Comparison of ENCODE assay signal across 19 cellular contexts in the genomic region with DNA sequence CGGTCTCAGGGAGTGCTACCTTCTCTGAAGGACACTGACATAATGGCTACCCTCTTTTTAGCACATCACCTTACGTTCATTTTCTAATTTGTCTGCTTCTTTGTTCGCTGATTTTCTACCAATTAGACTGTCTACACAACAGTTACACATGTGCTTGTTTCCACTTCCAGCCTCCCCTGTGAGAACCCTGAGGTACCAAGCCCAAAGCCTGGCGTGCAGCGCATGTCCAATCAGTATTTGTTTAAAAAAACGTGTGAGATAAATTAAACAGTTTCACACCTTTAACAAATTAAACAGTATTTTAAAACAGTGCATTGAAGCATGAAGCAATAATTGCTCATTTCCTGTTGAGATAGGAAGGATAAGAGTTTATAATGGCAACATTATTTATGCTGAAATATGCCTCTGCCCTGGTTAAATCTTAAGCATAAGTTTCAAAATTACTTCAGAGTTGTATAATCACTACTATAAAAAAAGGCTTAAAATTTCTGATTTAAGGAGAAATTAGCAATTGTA.
"Had no signal": no experiment of that assay in that cellular context is flagged by ENCODE, and none has a peak within 500 bp of the region (broad histone marks: within the 10 kb centered on the region; RNA-seq: fewer than 3 reads in every experiment).

No MANE protein-coding gene starts in this region.

- H3K9me3 ChIP-seq: left lung, sigmoid colon, suprapubic skin, upper lobe of left lung had no signal

- H3K27me3 ChIP-seq: dorsolateral prefrontal cortex, foreskin keratinocyte, left lung, sigmoid colon, suprapubic skin, upper lobe of left lung had no signal

- H3K4me1 ChIP-seq: sigmoid colon had no signal

- DNase-seq: activated B cell treated with CpG ODN at 0.5 μM for 24 hours; activated CD4-positive, alpha-beta T cell treated with anti-CD3 and anti-CD28 coated beads, Interleukin-2, amount 10 ng/mL, durations not matched to agents 7 days and 5 days; activated T-cell treated with anti-CD3 and anti-CD28 coated beads for 4 hours; amniotic stem cell; dorsolateral prefrontal cortex; foreskin keratinocyte; head of caudate nucleus; left lung; mesenchymal stem cell; sigmoid colon; stimulated activated CD4-positive, alpha-beta T cell treated with anti-CD3 and anti-CD28 coated beads, Interleukin-2, amount 100 ng/mL, for 24 hours; stimulated activated naive CD4-positive, alpha-beta T cell treated with Interleukin-2 at 50 U/mL for 16 hours; upper lobe of left lung had no signal

- H3K36me3 ChIP-seq: left lung, sigmoid colon, suprapubic skin, upper lobe of left lung had no signal

- H3K4me3 Mint-ChIP-seq: activated B cell treated with CpG ODN at 0.5 μM for 24 hours; activated CD4-positive, alpha-beta T cell treated with anti-CD3 and anti-CD28 coated beads, Interleukin-2, amount 10 ng/mL, durations not matched to agents 7 days and 5 days; activated naive CD4-positive, alpha-beta T cell treated with anti-CD3 and anti-CD28 coated beads, Interleukin-2, amount 50 U/mL, for 24 hours; activated T-helper 17 cell treated with anti-CD3 and anti-CD28 coated beads, Interleukin-2, amount 50 U/mL, for 72 hours; T-helper 1 cell treated with Interleukin-12 subunit alpha and Interleukin-12 subunit beta and Interleukin-4 antibody, amounts not matched to agents 30 μg/mL and 1 μg/mL, for 36 hours had no signal

- H3K27me3 Mint-ChIP-seq: activated B cell treated with CpG ODN at 0.5 μM for 24 hours; activated CD4-positive, alpha-beta T cell treated with anti-CD3 and anti-CD28 coated beads, Interleukin-2, amount 10 ng/mL, durations not matched to agents 7 days and 5 days; activated naive CD4-positive, alpha-beta T cell treated with anti-CD3 and anti-CD28 coated beads, Interleukin-2, amount 50 U/mL, for 24 hours; activated T-helper 17 cell treated with anti-CD3 and anti-CD28 coated beads, Interleukin-2, amount 50 U/mL, for 72 hours had no signal

- H3K36me3 Mint-ChIP-seq: activated naive CD4-positive, alpha-beta T cell treated with anti-CD3 and anti-CD28 coated beads, Interleukin-2, amount 50 U/mL, for 24 hours; brain had no signal

- H3K9me3 Mint-ChIP-seq: activated B cell treated with CpG ODN at 0.5 μM for 24 hours; activated CD4-positive, alpha-beta T cell treated with anti-CD3 and anti-CD28 coated beads, Interleukin-2, amount 10 ng/mL, durations not matched to agents 7 days and 5 days; activated naive CD4-positive, alpha-beta T cell treated with anti-CD3 and anti-CD28 coated beads, Interleukin-2, amount 50 U/mL, for 24 hours; activated T-helper 17 cell treated with anti-CD3 and anti-CD28 coated beads, Interleukin-2, amount 50 U/mL, for 72 hours; T-helper 1 cell treated with Interleukin-12 subunit alpha and Interleukin-12 subunit beta and Interleukin-4 antibody, amounts not matched to agents 30 μg/mL and 1 μg/mL, for 36 hours had no signal

- FAIRE-seq: endometrium had no signal

- ATAC-seq: activated T-helper 17 cell treated with anti-CD3 and anti-CD28 coated beads, Interleukin-2, amount 50 U/mL, for 72 hours; foreskin keratinocyte; left lung had no signal

- H3K27ac Mint-ChIP-seq: activated B cell treated with CpG ODN at 0.5 μM for 24 hours; activated CD4-positive, alpha-beta T cell treated with anti-CD3 and anti-CD28 coated beads, Interleukin-2, amount 10 ng/mL, durations not matched to agents 7 days and 5 days; activated naive CD4-positive, alpha-beta T cell treated with anti-CD3 and anti-CD28 coated beads, Interleukin-2, amount 50 U/mL, for 24 hours; activated T-helper 17 cell treated with anti-CD3 and anti-CD28 coated beads, Interleukin-2, amount 50 U/mL, for 72 hours; T-helper 1 cell treated with Interleukin-12 subunit alpha and Interleukin-12 subunit beta and Interleukin-4 antibody, amounts not matched to agents 30 μg/mL and 1 μg/mL, for 36 hours had no signal

- H3K4me3 ChIP-seq: dorsolateral prefrontal cortex, left lung, sigmoid colon, suprapubic skin, upper lobe of left lung had no signal

- H3K27ac ChIP-seq: dorsolateral prefrontal cortex, foreskin keratinocyte, left lung, sigmoid colon, suprapubic skin, upper lobe of left lung had no signal
